9 cellular contexts compared by ENCODE assay signal in the genomic region with DNA sequence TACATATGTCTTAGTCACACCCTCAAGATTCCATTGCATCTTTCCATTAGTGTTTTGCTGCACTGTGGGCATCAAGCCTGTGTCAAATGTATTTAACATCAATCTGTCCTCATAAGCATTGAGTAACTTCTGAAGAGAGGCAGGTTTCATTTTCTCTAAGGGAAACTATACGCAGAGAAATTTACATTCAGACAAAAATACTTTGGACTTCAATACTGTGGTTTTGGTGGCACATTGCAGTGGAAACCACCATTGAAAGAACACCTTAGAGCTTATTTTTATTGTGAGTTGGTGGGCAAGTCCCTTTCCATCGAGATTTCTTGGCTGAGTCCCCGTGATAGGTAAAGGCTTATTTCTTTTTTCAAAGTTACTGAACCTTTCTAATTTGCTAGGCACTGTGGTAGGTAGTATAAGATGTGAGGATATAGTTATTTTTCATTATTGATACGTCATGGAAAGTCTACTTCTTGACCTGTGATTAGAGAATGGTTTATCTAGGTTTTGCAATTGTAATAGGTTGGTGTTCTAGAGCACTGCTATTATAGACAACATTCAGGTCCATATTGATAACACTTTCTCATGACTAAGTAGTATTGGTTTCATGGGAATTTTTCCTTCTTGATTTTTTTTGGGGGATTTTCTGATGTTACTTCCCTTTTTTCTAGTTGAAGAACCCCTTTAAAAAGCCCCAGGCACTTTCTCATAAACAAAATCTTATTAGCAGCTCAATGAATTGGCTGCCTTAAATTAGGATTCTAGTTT.
DNase-seq lines count a peak whose midpoint lies in the region; ATAC-seq and TF ChIP-seq lines count a peak whose summit lies in the region.
"Had no signal": no experiment of that assay in that cellular context is flagged by ENCODE, and none has a peak within 500 bp of the region (broad histone marks: within the 10 kb centered on the region; RNA-seq: fewer than 3 reads in every experiment).

No MANE protein-coding gene starts in this region.

- no peak overlapping the region for H3K9ac ChIP-seq in PC-3 (ENCODE audit: low read length)

- peaks cover 3% of the 10 kb centered on the region; the same call in 1 of the 2 replicates for H3K27me3 ChIP-seq in PC-3 (ENCODE audit: low read length)

- H3K4me1 ChIP-seq in PC-3 (ENCODE audit: insufficient read depth, low read length), result no peaks in the 10 kb centered on the region

- no peak overlapping the region for H3K4me3 ChIP-seq in PC-3 (ENCODE audit: low read length)

- no peaks in the 10 kb centered on the region for H3K79me2 ChIP-seq in PC-3 (ENCODE audit: low read length)

- intact Hi-C loops in PC-3 (cut with micrococcal nuclease), result no loop called here

- H3K4me2 ChIP-seq in PC-3 (ENCODE audit: low read length), result no peak overlapping the region

- ATAC-seq in GM19035 (IDR thresholded peaks at IDR 0.05; ENCODE audit: unreplicated experiment) (peak; percentile 93), HG02884 (IDR thresholded peaks at IDR 0.05; ENCODE audit: unreplicated experiment) (peak; percentile 88), PC-3 (no peak)

- no peaks in the 10 kb centered on the region for H3F3A ChIP-seq in PC-3 (ENCODE audit: low read length, unreplicated experiment)

- no peak overlapping the region for H2AFZ ChIP-seq in PC-3 (ENCODE audit: low read length)

- no peaks in the 10 kb centered on the region for H4K20me1 ChIP-seq in PC-3 (ENCODE audit: low read length)

- H3K9me2 ChIP-seq in PC-3 (replicated peaks; ENCODE audit: low read length), result no peaks in the 10 kb centered on the region

- DNase-seq in ELR (ENCODE audit: low read depth) (peak; percentile 46), PC-3 (peak; percentile 8), nucleus accumbens (lab: John Stamatoyannopoulos, UW) (no peak), NCI-H187 treated with DMSO at 0.1 percent for 48 hours (lab: John Stamatoyannopoulos, UW) (no peak), NCI-H345 treated with DMSO at 0.1 percent for 48 hours (lab: John Stamatoyannopoulos, UW; ENCODE audit: unreplicated experiment) (no peak), midbrain (lab: John Stamatoyannopoulos, UW) (no peak)
- DNase-seq: NCI-H1048 had no signal

- POLR2A ChIA-PET in PC-3 (lab: Charles Lee; ENCODE audit: unreplicated experiment), result no interaction called here

- no TSS peak for BruUV-seq in PC-3 (replicated peaks; lab: Mats Ljungman, UMichigan)

- CTCF ChIA-PET in PC-3 (lab: Charles Lee), result no interaction called here

- no peaks in the 10 kb centered on the region for H3K9me3 ChIP-seq in PC-3 (ENCODE audit: low read length)

- H3K36me3 ChIP-seq in PC-3 (ENCODE audit: low read depth, low read length), result no peaks in the 10 kb centered on the region

- TF ChIP-seq CTCF in PC-3 (conservative IDR thresholded peaks at IDR 0.05; ENCODE audit: low read depth, low read length), result no peak

- H3K27ac ChIP-seq in PC-3 (ENCODE audit: low read length), result no peak overlapping the region

Comparison
In these comparisons a context has a peak if more than half of its experiments do, and no peak if none do; other contexts are left out.
1. DNase-seq: peak in ELR (single experiment) and PC-3 (single experiment); none in nucleus accumbens (0 of 56), NCI-H187 treated with DMSO at 0.1 percent for 48 hours (single experiment), NCI-H345 treated with DMSO at 0.1 percent for 48 hours (single experiment) and midbrain (single experiment).